Comparison of ENCODE assay signal across 17 cellular contexts in genomic region chr2:160096414-160096813, GRCh38. TPM values are rescaled to one million over a fixed set of nuclear protein-coding genes. Genes with fewer than 3 reads are reported as not detected.
DNase-seq lines count a peak whose midpoint lies in the region; ATAC-seq and TF ChIP-seq lines count a peak whose summit lies in the region.
"Had no signal": no experiment of that assay in that cellular context is flagged by ENCODE, and none has a peak within 500 bp of the region (broad histone marks: within the 10 kb centered on the region; RNA-seq: fewer than 3 reads in every experiment).

No MANE protein-coding gene starts in this region.

- H3K9me3 ChIP-seq in naive thymus-derived CD4-positive, alpha-beta T cell (ENCODE audit: control insufficient read depth in 2 of 3, low read length in 3 of 3) = peaks cover 0 to 4% (median 0%) of the 10 kb centered on the region in 3 experiments

- CTCF ChIA-PET in naive thymus-derived CD4-positive, alpha-beta T cell (lab: Charles Lee) = interaction anchor here (1.4 to 1.6 kb wide), 2 partner anchors 10 to 14 kb away, joined by 3 to 4 read pairs; no protein-coding TSS in a partner anchor

- peaks cover 14% of the 10 kb centered on the region for H3K9me3 Mint-ChIP-seq in activated naive CD8-positive, alpha-beta T cell treated with anti-CD3 and anti-CD28 coated beads, Interleukin-2, amount 50 U/mL, for 24 hours
- H3K9me3 Mint-ChIP-seq in activated naive CD8-positive, alpha-beta T cell treated with anti-CD3 and anti-CD28 coated beads for 36 hours = peaks cover 6% of the 10 kb centered on the region
- peaks cover 3 to 35% (median 11%) of the 10 kb centered on the region in 11 donors for H3K9me3 Mint-ChIP-seq in naive thymus-derived CD4-positive, alpha-beta T cell

- POLR2A ChIA-PET in naive thymus-derived CD4-positive, alpha-beta T cell (lab: Charles Lee) = no interaction called here

- intact Hi-C loops in naive thymus-derived CD4-positive, alpha-beta T cell (cut with micrococcal nuclease) = no loop called here

- H3K27me3 Mint-ChIP-seq in activated naive CD8-positive, alpha-beta T cell treated with anti-CD3 and anti-CD28 coated beads, Interleukin-2, amount 50 U/mL, for 24 hours = peaks cover 5% of the 10 kb centered on the region
- peaks cover 3% of the 10 kb centered on the region for H3K27me3 Mint-ChIP-seq in activated naive CD8-positive, alpha-beta T cell treated with anti-CD3 and anti-CD28 coated beads for 36 hours
- peaks cover 0 to 19% (median 16%) of the 10 kb centered on the region in 5 donors for H3K27me3 Mint-ChIP-seq in naive thymus-derived CD4-positive, alpha-beta T cell
- H3K27me3 Mint-ChIP-seq: type B pancreatic cell had no signal

- no peak for DNase-seq in activated naive CD8-positive, alpha-beta T cell treated with anti-CD3 and anti-CD28 coated beads, Interleukin-2, amount 50 U/mL, for 24 hours
- no peak for DNase-seq in activated naive CD8-positive, alpha-beta T cell treated with anti-CD3 and anti-CD28 coated beads for 36 hours
- DNase-seq in NB4 (ENCODE audit: low read depth) (peak; percentile 15), HuH-7 (ENCODE audit: low spot score) (no peak), NCI-H2107 treated with DMSO at 0.1 percent for 48 hours (lab: John Stamatoyannopoulos, UW; ENCODE audit: unreplicated experiment) (no peak), putamen (ENCODE audit: low spot score) (no peak)
- no peak for DNase-seq in naive thymus-derived CD4-positive, alpha-beta T cell
- DNase-seq: activated CD4-positive, alpha-beta T cell treated with anti-CD3 and anti-CD28 coated beads, Interleukin-2, amount 50 U/mL, for 4 hours; central memory CD4-positive, alpha-beta T cell; islet precursor cell; NCI-H146; NCI-H526; RPMI8226 had no signal

- no peak overlapping the region for H3K4me3 ChIP-seq in NB4 (ENCODE audit: low read depth, low read length)
- no peak overlapping the region for H3K4me3 ChIP-seq in naive thymus-derived CD4-positive, alpha-beta T cell (ENCODE audit: low read length)

- H3K36me3 Mint-ChIP-seq in activated naive CD8-positive, alpha-beta T cell treated with anti-CD3 and anti-CD28 coated beads, Interleukin-2, amount 50 U/mL, for 24 hours (ENCODE audit: low read depth) = peaks cover 6% of the 10 kb centered on the region
- H3K36me3 Mint-ChIP-seq in activated naive CD8-positive, alpha-beta T cell treated with anti-CD3 and anti-CD28 coated beads for 36 hours = no peaks in the 10 kb centered on the region
- peaks cover 0 to 15% (median 0%) of the 10 kb centered on the region in 5 donors for H3K36me3 Mint-ChIP-seq in naive thymus-derived CD4-positive, alpha-beta T cell
- H3K36me3 Mint-ChIP-seq: type B pancreatic cell had no signal

- no peak for TF ChIP-seq POLR2A in NB4 (IDR thresholded peaks at IDR 0.05; ENCODE audit: extremely low read depth, insufficient read length)

- no peak overlapping the region for H3K27ac ChIP-seq in naive thymus-derived CD4-positive, alpha-beta T cell (ENCODE audit: low read depth, low read length)

- H3K4me1 ChIP-seq in naive thymus-derived CD4-positive, alpha-beta T cell (ENCODE audit: control insufficient read depth in 2 of 2, insufficient read depth in 2 of 2, low read length in 2 of 2) = no peaks in the 10 kb centered on the region

- H3K36me3 ChIP-seq in naive thymus-derived CD4-positive, alpha-beta T cell (ENCODE audit: control insufficient read depth in 2 of 3, insufficient read depth in 3 of 3, low read length in 3 of 3) = no peaks in the 10 kb centered on the region

- no peaks in the 10 kb centered on the region for H3K4me1 Mint-ChIP-seq in activated naive CD8-positive, alpha-beta T cell treated with anti-CD3 and anti-CD28 coated beads, Interleukin-2, amount 50 U/mL, for 24 hours
- no peaks in the 10 kb centered on the region for H3K4me1 Mint-ChIP-seq in activated naive CD8-positive, alpha-beta T cell treated with anti-CD3 and anti-CD28 coated beads for 36 hours
- H3K4me1 Mint-ChIP-seq in naive thymus-derived CD4-positive, alpha-beta T cell = no peaks in the 10 kb centered on the region

- TF ChIP-seq CTCF in NB4 (IDR thresholded peaks at IDR 0.05; ENCODE audit: low read depth, low read length) = no peak

- H3K4me3 Mint-ChIP-seq in activated naive CD8-positive, alpha-beta T cell treated with anti-CD3 and anti-CD28 coated beads, Interleukin-2, amount 50 U/mL, for 24 hours = no peak overlapping the region
- no peak overlapping the region for H3K4me3 Mint-ChIP-seq in activated naive CD8-positive, alpha-beta T cell treated with anti-CD3 and anti-CD28 coated beads for 36 hours
- H3K4me3 Mint-ChIP-seq in naive thymus-derived CD4-positive, alpha-beta T cell = no peak overlapping the region
- H3K4me3 Mint-ChIP-seq: type B pancreatic cell had no signal

- peak; percentile 86 for ATAC-seq in activated naive CD8-positive, alpha-beta T cell treated with anti-CD3 and anti-CD28 coated beads, Interleukin-2, amount 50 U/mL, for 24 hours
- ATAC-seq in GM21528 (IDR thresholded peaks at IDR 0.05; ENCODE audit: low FRiP score, unreplicated experiment) = peak; percentile 55
- ATAC-seq in naive thymus-derived CD4-positive, alpha-beta T cell = peak; percentile 63

- H3K27me3 ChIP-seq in naive thymus-derived CD4-positive, alpha-beta T cell (ENCODE audit: control insufficient read depth in 2 of 2, insufficient read depth in 2 of 2, low read length in 2 of 2) = no peaks in the 10 kb centered on the region

- no peak overlapping the region for H3K27ac Mint-ChIP-seq in activated naive CD8-positive, alpha-beta T cell treated with anti-CD3 and anti-CD28 coated beads, Interleukin-2, amount 50 U/mL, for 24 hours
- H3K27ac Mint-ChIP-seq in activated naive CD8-positive, alpha-beta T cell treated with anti-CD3 and anti-CD28 coated beads for 36 hours = no peak overlapping the region
- no peak overlapping the region for H3K27ac Mint-ChIP-seq in naive thymus-derived CD4-positive, alpha-beta T cell
- H3K27ac Mint-ChIP-seq: activated naive CD4-positive, alpha-beta T cell treated with anti-CD3 and anti-CD28 coated beads, Interleukin-2, amount 50 U/mL, for 72 hours; type B pancreatic cell had no signal

RNA-seq across cellular contexts. Expression of gene PLA2R1, which starts 34.0 kb away (rescaled TPM):
- not detected for total RNA-seq in activated naive CD8-positive, alpha-beta T cell treated with anti-CD3 and anti-CD28 coated beads for 36 hours
- total RNA-seq in naive thymus-derived CD4-positive, alpha-beta T cell = not detected
- not detected for polyA plus RNA-seq in naive thymus-derived CD4-positive, alpha-beta T cell
- total RNA-seq: activated naive CD4-positive, alpha-beta T cell treated with anti-CD3 and anti-CD28 coated beads, Interleukin-2, amount 50 U/mL, for 72 hours; mononuclear cell had no signal
